In genomic region chr3:42192334-42193200, GRCh38 we compare ENCODE assay signal across 9 cellular contexts.
DNase-seq lines count a peak whose midpoint lies in the region; ATAC-seq and TF ChIP-seq lines count a peak whose summit lies in the region.
"Had no signal": no experiment of that assay in that cellular context is flagged by ENCODE, and none has a peak within 500 bp of the region (broad histone marks: within the 10 kb centered on the region; RNA-seq: fewer than 3 reads in every experiment).

No MANE protein-coding gene starts in this region.

- TF ChIP-seq POLR2A in stomach (IDR thresholded peaks at IDR 0.05) = no peak

- H3K27ac ChIP-seq in stomach = no peak overlapping the region

- TF ChIP-seq CTCF in stomach (IDR thresholded peaks at IDR 0.05) = no peak

- H3K4me3 ChIP-seq in stomach = no peak overlapping the region

- no peaks in the 10 kb centered on the region for H3K9me3 ChIP-seq in stomach

- H3K36me3 ChIP-seq in stomach = peaks cover 29 to 85% (median 71%) of the 10 kb centered on the region in 4 donors

- 91 to 96% (median 92%) methylated on average over 8 of the region's 8 CpGs for WGBS in stomach, 5 donors

- intact Hi-C loops in stomach (cut with DNase I; ENCODE audit: low total_unique reads) = loop anchor here (5.0 to 10.0 kb wide), 2 partner anchors 75 to 298 kb away; no protein-coding TSS in a partner anchor

- H3K4me1 ChIP-seq in stomach = peaks cover 9 to 53% (median 40%) of the 10 kb centered on the region in 4 donors

- ATAC-seq in GM19324 (IDR thresholded peaks at IDR 0.05; ENCODE audit: low FRiP score, unreplicated experiment) (peak; percentile 46), HG03378 (IDR thresholded peaks at IDR 0.05; ENCODE audit: unreplicated experiment) (peak; percentile 38)

- DNase-seq in AG08395 (ENCODE audit: low spot score) (peak; percentile 41), astrocyte of the hippocampus (ENCODE audit: low read depth, low spot score) (peak; percentile 42), NCI-H1048 (lab: John Stamatoyannopoulos, UW) (no peak), stomach (no peak), NCI-H748 treated with DMSO at 0.1 percent for 48 hours (lab: John Stamatoyannopoulos, UW) (no peak), NCI-H69 (lab: John Stamatoyannopoulos, UW) (no peak)
- DNase-seq: Calu3 had no signal

- H3K27me3 ChIP-seq in stomach = no peaks in the 10 kb centered on the region

- no peak for TF ChIP-seq EP300 in stomach (IDR thresholded peaks at IDR 0.05)

Comparison
In these comparisons a context has a peak if more than half of its experiments do, and no peak if none do; other contexts are left out.
1. DNase-seq: peak in AG08395 (single experiment) and astrocyte of the hippocampus (single experiment); none in NCI-H1048 (single experiment), stomach (single experiment), NCI-H748 treated with DMSO at 0.1 percent for 48 hours (single experiment) and NCI-H69 (single experiment).